In genomic region chr19:46925548-46925950, GRCh38 we compare ENCODE assay signal across 11 cellular contexts.
DNase-seq lines count a peak whose midpoint lies in the region; ATAC-seq and TF ChIP-seq lines count a peak whose summit lies in the region.
"Had no signal": no experiment of that assay in that cellular context is flagged by ENCODE, and none has a peak within 500 bp of the region (broad histone marks: within the 10 kb centered on the region; RNA-seq: fewer than 3 reads in every experiment).

No MANE protein-coding gene starts in this region.

- no peak for TF ChIP-seq POLR2A in erythroblast (IDR thresholded peaks at IDR 0.05; ENCODE audit: low read length)

- no peaks in the 10 kb centered on the region for H3K27me3 ChIP-seq in GM23338 (ENCODE audit: insufficient read depth)
- H3K27me3 ChIP-seq in skeletal muscle satellite cell (ENCODE audit: control insufficient read depth, insufficient read depth, low read length) = no peaks in the 10 kb centered on the region

- POLR2A ChIA-PET in naive thymus-derived CD8-positive, alpha-beta T cell (lab: Charles Lee) = interaction anchor here (1.2 kb wide), 1 partner anchor 8 kb away, joined by 4 read pairs; no protein-coding TSS in a partner anchor

- peak overlapping the region; percentile 11 for H3K9ac ChIP-seq in skeletal muscle satellite cell (ENCODE audit: low read depth, low read length)

- no peaks in the 10 kb centered on the region for H3K9me2 ChIP-seq in GM23338 (ENCODE audit: insufficient read depth)

- no peak overlapping the region for H2AFZ ChIP-seq in GM23338

- no peaks in the 10 kb centered on the region for H3K9me3 Mint-ChIP-seq in GM23338
- no peaks in the 10 kb centered on the region for H3K9me3 Mint-ChIP-seq in naive thymus-derived CD8-positive, alpha-beta T cell
- H3K9me3 Mint-ChIP-seq: activated naive CD4-positive, alpha-beta T cell treated with anti-CD3 and anti-CD28 coated beads, Interleukin-2, amount 50 U/mL, for 24 hours had no signal

- H3K4me3 ChIP-seq in GM23338 = no peak overlapping the region
- H3K4me3 ChIP-seq in skeletal muscle satellite cell (ENCODE audit: low read length) = no peak overlapping the region

- peaks cover 93% of the 10 kb centered on the region for H3K79me2 ChIP-seq in GM23338 (replicated peaks; ENCODE audit: insufficient read depth)

- DNase-seq in GM23338 (ENCODE audit: low spot score) = no peak
- peak; percentile 61 for DNase-seq in astrocyte of the hippocampus (ENCODE audit: low read depth, low spot score)
- peak; percentile 67 for DNase-seq in islet precursor cell
- no peak for DNase-seq in activated CD8-positive, alpha-beta memory T cell treated with anti-CD3 and anti-CD28 coated beads, Interleukin-2, amount 50 U/mL, for 48 hours
- no peak for DNase-seq in erythroblast (lab: John Stamatoyannopoulos, UW)
- no peak for DNase-seq in naive thymus-derived CD8-positive, alpha-beta T cell
- DNase-seq: NCI-H187 treated with DMSO at 0.1 percent for 48 hours; stimulated activated CD4-positive, alpha-beta T cell treated with anti-CD3 and anti-CD28 coated beads, Interleukin-12 subunit alpha, Interleukin-12 subunit beta, amount 100 ng/mL, for 4 hours had no signal

- ATAC-seq in GM23338 (no peak), HG03280 (IDR thresholded peaks at IDR 0.05; ENCODE audit: unreplicated experiment) (no peak)
- no peak for ATAC-seq in naive thymus-derived CD8-positive, alpha-beta T cell

- peaks cover 5% of the 10 kb centered on the region; the same call in 1 of the 2 replicates for H3F3A ChIP-seq in GM23338 (replicated peaks; ENCODE audit: low read depth)

- H3K4me3 Mint-ChIP-seq in GM23338 = no peak overlapping the region
- H3K4me3 Mint-ChIP-seq in naive thymus-derived CD8-positive, alpha-beta T cell = peak overlapping the region in 1 of 10 donors; percentile 82
- H3K4me3 Mint-ChIP-seq: activated naive CD4-positive, alpha-beta T cell treated with anti-CD3 and anti-CD28 coated beads, Interleukin-2, amount 50 U/mL, for 24 hours had no signal

- H3K36me3 Mint-ChIP-seq in GM23338 (ENCODE audit: low read depth) = peaks cover 20% of the 10 kb centered on the region
- H3K36me3 Mint-ChIP-seq in naive thymus-derived CD8-positive, alpha-beta T cell = peaks cover 0 to 27% (median 10%) of the 10 kb centered on the region in 3 donors

- no peak for TF ChIP-seq CTCF in GM23338 (conservative IDR thresholded peaks at IDR 0.05; ENCODE audit: low read depth in 2 of 2)

- H3K4me2 ChIP-seq in GM23338 (no peak overlapping the region), skeletal muscle satellite cell (ENCODE audit: low read length) (peak overlapping the region; percentile 29)

- no peaks in the 10 kb centered on the region for H3K9me3 ChIP-seq in skeletal muscle satellite cell (replicated peaks; ENCODE audit: low read length)

- H3K27ac ChIP-seq in GM23338 (ENCODE audit: low read depth) = peak overlapping the region; percentile 89

- H3K27me3 Mint-ChIP-seq in GM23338 (ENCODE audit: insufficient read depth, low read depth, poor library complexity) = peaks cover 3% of the 10 kb centered on the region
- no peaks in the 10 kb centered on the region for H3K27me3 Mint-ChIP-seq in naive thymus-derived CD8-positive, alpha-beta T cell
- H3K27me3 Mint-ChIP-seq: activated naive CD4-positive, alpha-beta T cell treated with anti-CD3 and anti-CD28 coated beads, Interleukin-2, amount 50 U/mL, for 24 hours had no signal

- H4K20me1 ChIP-seq in GM23338 (replicated peaks; ENCODE audit: insufficient read depth) = peaks cover 59% of the 10 kb centered on the region

- H3K4me1 Mint-ChIP-seq in GM23338 = peaks cover 33% of the 10 kb centered on the region
- H3K4me1 Mint-ChIP-seq in naive thymus-derived CD8-positive, alpha-beta T cell = peaks cover 19 to 52% (median 51%) of the 10 kb centered on the region in 4 donors

- no peaks in the 10 kb centered on the region for H3K36me3 ChIP-seq in GM23338 (ENCODE audit: insufficient read depth)
- H3K36me3 ChIP-seq in skeletal muscle satellite cell (ENCODE audit: insufficient read depth, low read length) = peaks cover 26% of the 10 kb centered on the region

- no peak overlapping the region; the same call in 1 of the 2 replicates for H3K27ac Mint-ChIP-seq in GM23338
- H3K27ac Mint-ChIP-seq in naive thymus-derived CD8-positive, alpha-beta T cell = peak overlapping the region in 2 of 10 donors; percentile 44 to 60
- H3K27ac Mint-ChIP-seq: activated naive CD4-positive, alpha-beta T cell treated with anti-CD3 and anti-CD28 coated beads, Interleukin-2, amount 50 U/mL, for 24 hours had no signal

- H3K4me1 ChIP-seq in GM23338 (ENCODE audit: insufficient read depth) (peaks cover 33% of the 10 kb centered on the region), skeletal muscle satellite cell (ENCODE audit: control insufficient read depth, insufficient read depth, low read length) (peaks cover 43% of the 10 kb centered on the region)

TF ChIP-seq in GM23338, 12 proteins besides CTCF, POLR2A, EP300 and RAD21 (continues in another document):
- TF ChIP-seq STAT1 (IDR thresholded peaks at IDR 0.05; ENCODE audit: unreplicated experiment) = no peak
- TF ChIP-seq EZH2phosphoT487 (IDR thresholded peaks at IDR 0.05; ENCODE audit: unreplicated experiment) = no peak
- TF ChIP-seq CREB1 (CRISPR knock-in tag; IDR thresholded peaks at IDR 0.05; ENCODE audit: low read depth) = no peak
- TF ChIP-seq REST (IDR thresholded peaks at IDR 0.05; ENCODE audit: unreplicated experiment) = no peak
- TF ChIP-seq POLR2AphosphoS5 (IDR thresholded peaks at IDR 0.05; ENCODE audit: low read depth) = no peak
- TF ChIP-seq ZNF331 (CRISPR knock-in tag; IDR thresholded peaks at IDR 0.05; ENCODE audit: low read depth) = no peak
- TF ChIP-seq NANOG (IDR thresholded peaks at IDR 0.05; ENCODE audit: borderline replicate concordance) = no peak
- no peak for TF ChIP-seq JUNB (IDR thresholded peaks at IDR 0.05; ENCODE audit: unreplicated experiment)
- TF ChIP-seq ZNF114 (CRISPR knock-in tag; IDR thresholded peaks at IDR 0.05) = no peak
- no peak for TF ChIP-seq EZH2 (IDR thresholded peaks at IDR 0.05; ENCODE audit: low read depth, unreplicated experiment)
- no peak for TF ChIP-seq ETS1 (IDR thresholded peaks at IDR 0.05)

Comparison
In these comparisons a context has a peak if more than half of its experiments do, and no peak if none do; other contexts are left out.
1. DNase-seq: peak in astrocyte of the hippocampus (single experiment) and islet precursor cell (single experiment); none in GM23338 (single experiment), activated CD8-positive, alpha-beta memory T cell treated with anti-CD3 and anti-CD28 coated beads, Interleukin-2, amount 50 U/mL, for 48 hours (single experiment), erythroblast (0 of 2) and naive thymus-derived CD8-positive, alpha-beta T cell (0 of 10).